Comparison of ENCODE assay signal across 21 cellular contexts in genomic region chr4:7201351-7202305, GRCh38. TPM values are rescaled to one million over a fixed set of nuclear protein-coding genes. Genes with fewer than 3 reads are reported as not detected.
A peak's percentile ranks its signal among the peaks of the same experiment; 100 is the strongest.
DNase-seq lines count a peak whose midpoint lies in the region; FAIRE-seq and TF ChIP-seq lines count a peak whose summit lies in the region.
"Had no signal": no experiment of that assay in that cellular context is flagged by ENCODE, and none has a peak within 500 bp of the region (broad histone marks: within the 10 kb centered on the region; RNA-seq: fewer than 3 reads in every experiment).

No MANE protein-coding gene starts in this region.

- H3K4me3 Mint-ChIP-seq in brain, result peak overlapping the region in 1 of 5 experiments; percentile 8
- H3K4me3 Mint-ChIP-seq: central memory CD8-positive, alpha-beta T cell had no signal

- H3K79me1 ChIP-seq in mesendoderm (ENCODE audit: low read length), result no peaks in the 10 kb centered on the region

- H3K23ac ChIP-seq in mesendoderm (ENCODE audit: low read length), result no peak overlapping the region

- H3K27me3 Mint-ChIP-seq in brain, result peaks cover 14% of the 10 kb centered on the region

- H2BK5ac ChIP-seq in mesendoderm (ENCODE audit: low read length), result no peak overlapping the region

- no peaks in the 10 kb centered on the region for H3K36me3 Mint-ChIP-seq in brain

- H3K4ac ChIP-seq in mesendoderm (ENCODE audit: low read depth, low read length), result no peak overlapping the region

- no peak overlapping the region for H3K4me2 ChIP-seq in mesendoderm (ENCODE audit: low read length)
- H3K4me2 ChIP-seq: hepatocyte had no signal

- H3K4me1 ChIP-seq in HUES64 (ENCODE audit: insufficient read depth, low read length) (peaks cover 22% of the 10 kb centered on the region), mesendoderm (ENCODE audit: control insufficient read depth, low read depth, low read length) (no peaks in the 10 kb centered on the region), tibial nerve (peaks cover 0 to 71% (median 6%) of the 10 kb centered on the region in 4 donors), thyroid gland (peaks cover 5 to 12% of the 10 kb centered on the region in 2 donors)

- H3K27ac Mint-ChIP-seq in brain, result peak overlapping the region; percentile 39 to 84 (median 57)
- H3K27ac Mint-ChIP-seq: activated T-helper 2 cell treated with anti-CD3 and anti-CD28 coated beads, Interferon-gamma antibody, Interleukin-2, Interleukin-4, amounts not matched to agents 10 μg/mL and 5 μg/mL and 100 μg/mL, durations not matched to agents 14 hours and 24 hours and 36 hours had no signal

- H3K56ac ChIP-seq in mesendoderm (ENCODE audit: low read length), result no peak overlapping the region

- H3K18ac ChIP-seq in mesendoderm (ENCODE audit: low read length), result no peak overlapping the region

- intact Hi-C loops in thyroid gland (cut with DNase I), result no loop called here

- no peaks in the 10 kb centered on the region for H3K9me3 ChIP-seq in HUES64 (ENCODE audit: insufficient read depth, low read depth, low read length)
- no peaks in the 10 kb centered on the region for H3K9me3 ChIP-seq in tibial nerve
- H3K9me3 ChIP-seq in thyroid gland, result no peaks in the 10 kb centered on the region
- H3K9me3 ChIP-seq: adrenal gland, SJSA1 had no signal

- H3K27ac ChIP-seq in HUES64 (ENCODE audit: low read depth, low read length) (peak overlapping the region; percentile 28; the same call in 1 of the 2 replicates), mesendoderm (ENCODE audit: low read depth, low read length) (no peak overlapping the region), tibial nerve (peak overlapping the region in 3 of 4 donors; percentile 11 to 78 (median 26)), thyroid gland (no peak overlapping the region)
- H3K27ac ChIP-seq: hepatocyte, SJSA1 had no signal

- FAIRE-seq in D721Med (lab: Jason Lieb, UNC), result no peak
- FAIRE-seq: G401.6 had no signal

- H2AK5ac ChIP-seq in mesendoderm (ENCODE audit: low read length), result no peak overlapping the region

- no peak for TF ChIP-seq POLR2A in tibial nerve (IDR thresholded peaks at IDR 0.05)
- no peak for TF ChIP-seq POLR2A in thyroid gland (IDR thresholded peaks at IDR 0.05)

- no peak overlapping the region for H4K5ac ChIP-seq in mesendoderm (ENCODE audit: low read length)

- no peaks in the 10 kb centered on the region for H3K79me2 ChIP-seq in mesendoderm (ENCODE audit: control insufficient read depth, insufficient read depth, low read length)
- H3K79me2 ChIP-seq: hepatocyte had no signal

- no peak for TF ChIP-seq CTCF in brain (conservative IDR thresholded peaks at IDR 0.05)
- TF ChIP-seq CTCF in tibial nerve (IDR thresholded peaks at IDR 0.05), result no peak
- TF ChIP-seq CTCF in D721Med (IDR thresholded peaks at IDR 0.05; ENCODE audit: insufficient read depth, missing control alignments), result no peak
- TF ChIP-seq CTCF in thyroid gland (IDR thresholded peaks at IDR 0.05), result no peak

- H3K4me3 ChIP-seq in HUES64 (ENCODE audit: low read length) (no peak overlapping the region), mesendoderm (ENCODE audit: low read length) (no peak overlapping the region), tibial nerve (no peak overlapping the region), thyroid gland (replicated peaks in 1 of 3) (no peak overlapping the region)
- H3K4me3 ChIP-seq: adrenal gland, hepatocyte, SJSA1, skin epidermis had no signal

- H3K9me3 Mint-ChIP-seq in brain, result no peaks in the 10 kb centered on the region
- H3K9me3 Mint-ChIP-seq: activated T-helper 2 cell treated with anti-CD3 and anti-CD28 coated beads, Interferon-gamma antibody, Interleukin-2, Interleukin-4, amounts not matched to agents 10 μg/mL and 5 μg/mL and 100 μg/mL, durations not matched to agents 14 hours and 24 hours and 36 hours; central memory CD8-positive, alpha-beta T cell had no signal

- H4K8ac ChIP-seq in mesendoderm (ENCODE audit: low read depth, low read length), result no peak overlapping the region

- WGBS in HUES64, result 74% methylated on average over 31 of the region's 31 CpGs
- WGBS in mesendoderm (ENCODE audit: extremely low coverage, insufficient coverage, low lambda C conversion rate), result no CpG with 5 or more reads among the region's 31 CpGs
- 59 to 60% methylated on average over 31 of the region's 31 CpGs for WGBS in tibial nerve, 2 donors
- 75 to 89% methylated on average over 31 of the region's 31 CpGs for whole genome bisulfite sequencing in thyroid gland, 2 donors

- no peak overlapping the region for H2BK15ac ChIP-seq in mesendoderm (replicated peaks; ENCODE audit: low read depth)

- no peak for TF ChIP-seq EP300 in tibial nerve (IDR thresholded peaks at IDR 0.05)

- H3K9ac ChIP-seq in HUES64 (ENCODE audit: low read depth, low read length) (peak overlapping the region; percentile 26; the same call in 1 of the 2 replicates), mesendoderm (ENCODE audit: low read length) (no peak overlapping the region)

- peaks cover 74% of the 10 kb centered on the region for H3K4me1 Mint-ChIP-seq in brain
- H3K4me1 Mint-ChIP-seq: central memory CD8-positive, alpha-beta T cell had no signal

- H2BK120ac ChIP-seq in mesendoderm (ENCODE audit: low read depth, low read length), result no peak overlapping the region

- DNase-seq in mesendoderm (peak; percentile 14), tibial nerve (ENCODE audit: low spot score in 2 of 2) (no peak), D721Med (ENCODE audit: insufficient read length, low spot score) (no peak), thyroid gland (no peak)
- no peak for DNase-seq in activated CD8-positive, alpha-beta memory T cell treated with anti-CD3 and anti-CD28 coated beads, Interleukin-2, amount 50 U/mL, for 48 hours
- DNase-seq: activated CD4-positive, CD25-positive, alpha-beta regulatory T cell treated with anti-CD3 and anti-CD28 coated beads, Interleukin-2, amount 50 U/mL, for 72 hours; effector CD8-positive, alpha-beta T cell; midbrain; NCI-H1105 treated with DMSO at 0.1 percent for 48 hours; NCI-H2171; occipital lobe; stimulated activated CD4-positive, alpha-beta T cell treated with anti-CD3 and anti-CD28 coated beads, Interleukin-4, amount 100 ng/mL, for 4 hours had no signal

- no peaks in the 10 kb centered on the region for H3K27me3 ChIP-seq in HUES64 (ENCODE audit: insufficient read depth, low read length)
- no peaks in the 10 kb centered on the region for H3K27me3 ChIP-seq in mesendoderm (ENCODE audit: insufficient read depth, low read length, poor library complexity)
- H3K27me3 ChIP-seq in tibial nerve, result peaks cover 0 to 4% of the 10 kb centered on the region in 2 donors
- H3K27me3 ChIP-seq in thyroid gland, result no peaks in the 10 kb centered on the region
- H3K27me3 ChIP-seq: adrenal gland, hepatocyte, SJSA1 had no signal

- H3K36me3 ChIP-seq in HUES64 (ENCODE audit: insufficient read depth, low read length) (no peaks in the 10 kb centered on the region), mesendoderm (ENCODE audit: control insufficient read depth, insufficient read depth, low read length) (no peaks in the 10 kb centered on the region), tibial nerve (no peaks in the 10 kb centered on the region), thyroid gland (no peaks in the 10 kb centered on the region)
- H3K36me3 ChIP-seq: adrenal gland, SJSA1 had no signal

RNA-seq across cellular contexts. Expression of gene SORCS2, which starts 9.3 kb away (rescaled TPM):
- polyA plus RNA-seq in HUES64 (2013, experiment 1 of 2), result 1.1 TPM
- 1.9 TPM for polyA plus RNA-seq in HUES64 (2013, experiment 2 of 2)
- 18.8 TPM for polyA plus RNA-seq in brain (ENCODE audit: insufficient read depth, low read depth, low replicate concordance)
- polyA plus RNA-seq in mesendoderm (2013, experiment 1 of 2), result 0.27 TPM
- polyA plus RNA-seq in mesendoderm (2013, experiment 2 of 2), result 0.34 TPM
- total RNA-seq in tibial nerve (10 to 100 TPM; 15.6 to 48.9 (median 38.3) TPM), thyroid gland (10 to 100 TPM in 1 of 4 donors, 1 to 10 TPM in 3; 1.7 to 13.6 (median 3.6) TPM)

Comparison
In these comparisons a context has a peak if more than half of its experiments do, and no peak if none do; other contexts are left out.
1. H3K27ac ChIP-seq: peak in HUES64 (single experiment) and tibial nerve (3 of 4); none in mesendoderm (single experiment) and thyroid gland (0 of 3).